In the genomic region with DNA sequence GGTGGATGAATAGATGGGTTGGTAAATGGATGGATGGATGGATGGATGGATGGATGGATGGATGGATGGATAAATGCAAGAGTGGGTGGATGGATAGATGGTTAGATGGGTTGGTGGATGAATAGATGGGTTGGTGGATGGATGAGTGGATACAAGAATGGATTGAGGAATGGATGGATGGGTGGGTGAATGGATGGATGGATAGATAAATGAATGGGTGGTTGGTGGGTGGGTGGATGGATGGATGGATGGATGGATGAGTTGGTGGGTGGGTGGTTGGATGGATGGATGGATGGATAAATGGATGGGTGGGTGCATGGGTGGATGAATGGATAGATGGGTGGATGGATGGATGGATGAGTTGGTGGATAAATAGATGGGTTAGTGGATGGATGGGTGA, we compare ENCODE assay signal across 38 cellular contexts. TPM values are rescaled to one million over a fixed set of nuclear protein-coding genes. Genes with fewer than 3 reads are reported as not detected.
"Had no signal": no experiment of that assay in that cellular context is flagged by ENCODE, and none has a peak within 500 bp of the region (broad histone marks: within the 10 kb centered on the region; RNA-seq: fewer than 3 reads in every experiment).

No MANE protein-coding gene starts in this region.

- H3K27me3 ChIP-seq: brain microvascular endothelial cell, esophagus squamous epithelium had no signal

- H3K4me3 ChIP-seq: esophagus squamous epithelium, gastroesophageal sphincter, heart right ventricle had no signal

- H3K4me3 Mint-ChIP-seq: activated CD4-positive, alpha-beta memory T cell treated with anti-CD3 and anti-CD28 coated beads for 36 hours; activated CD4-positive, alpha-beta T cell treated with anti-CD3 and anti-CD28 coated beads for 36 hours; activated CD4-positive, alpha-beta T cell treated with anti-CD3 and anti-CD28 coated beads, Interleukin-2, amount 10 ng/mL, durations not matched to agents 24 days and 14 days; activated CD8-positive, alpha-beta memory T cell treated with anti-CD3 and anti-CD28 coated beads, Interleukin-2, amount 10 ng/mL, durations not matched to agents 7 days and 5 days; activated CD8-positive, alpha-beta T cell treated with anti-CD3 and anti-CD28 coated beads, Interleukin-2, amount 10 ng/mL, durations not matched to agents 7 days and 5 days; activated naive CD4-positive, alpha-beta T cell treated with anti-CD3 and anti-CD28 coated beads, Interleukin-2, amount 10 ng/mL, durations not matched to agents 7 days and 5 days; activated naive CD8-positive, alpha-beta T cell treated with anti-CD3 and anti-CD28 coated beads, Interleukin-2, amount 10 ng/mL, durations not matched to agents 7 days and 5 days; central memory CD8-positive, alpha-beta T cell; T-cell had no signal

- H3K27ac Mint-ChIP-seq: activated CD4-positive, alpha-beta memory T cell treated with anti-CD3 and anti-CD28 coated beads for 36 hours; activated CD4-positive, alpha-beta T cell treated with anti-CD3 and anti-CD28 coated beads for 36 hours; activated CD4-positive, alpha-beta T cell treated with anti-CD3 and anti-CD28 coated beads, Interleukin-2, amount 10 ng/mL, durations not matched to agents 24 days and 14 days; activated CD8-positive, alpha-beta memory T cell treated with anti-CD3 and anti-CD28 coated beads, Interleukin-2, amount 10 ng/mL, durations not matched to agents 7 days and 5 days; activated CD8-positive, alpha-beta T cell treated with anti-CD3 and anti-CD28 coated beads, Interleukin-2, amount 10 ng/mL, durations not matched to agents 7 days and 5 days; activated naive CD4-positive, alpha-beta T cell treated with anti-CD3 and anti-CD28 coated beads, Interleukin-2, amount 10 ng/mL, durations not matched to agents 7 days and 5 days; activated naive CD8-positive, alpha-beta T cell treated with anti-CD3 and anti-CD28 coated beads, Interleukin-2, amount 10 ng/mL, durations not matched to agents 7 days and 5 days; T-cell had no signal

- H3K4me1 ChIP-seq: esophagus squamous epithelium, gastroesophageal sphincter, heart right ventricle had no signal

- H3K27me3 Mint-ChIP-seq: activated CD4-positive, alpha-beta memory T cell treated with anti-CD3 and anti-CD28 coated beads for 36 hours; activated CD4-positive, alpha-beta T cell treated with anti-CD3 and anti-CD28 coated beads for 36 hours; activated CD8-positive, alpha-beta memory T cell treated with anti-CD3 and anti-CD28 coated beads, Interleukin-2, amount 10 ng/mL, durations not matched to agents 7 days and 5 days; activated naive CD8-positive, alpha-beta T cell treated with anti-CD3 and anti-CD28 coated beads, Interleukin-2, amount 10 ng/mL, durations not matched to agents 7 days and 5 days; central memory CD8-positive, alpha-beta T cell; T-cell had no signal

- H3K36me3 ChIP-seq: brain microvascular endothelial cell, esophagus squamous epithelium, gastroesophageal sphincter, heart right ventricle had no signal

- H3K27ac ChIP-seq: brain microvascular endothelial cell, epithelial cell of prostate, esophagus squamous epithelium, gastroesophageal sphincter, heart right ventricle had no signal

- DNase-seq: activated CD4-positive, alpha-beta memory T cell treated with anti-CD3 and anti-CD28 coated beads for 36 hours; activated CD4-positive, alpha-beta T cell treated with anti-CD3 and anti-CD28 coated beads for 36 hours; activated CD4-positive, CD25-positive, alpha-beta regulatory T cell; activated CD4-positive, CD25-positive, alpha-beta regulatory T cell treated with anti-CD3 and anti-CD28 coated beads, Interleukin-2, amount 50 U/mL, for 72 hours; activated CD8-positive, alpha-beta memory T cell treated with anti-CD3 and anti-CD28 coated beads, Interleukin-2, amount 10 ng/mL, durations not matched to agents 7 days and 5 days; activated CD8-positive, alpha-beta memory T cell treated with anti-CD3 and anti-CD28 coated beads, Interleukin-2, amount 50 U/mL, for 4 hours; activated CD8-positive, alpha-beta T cell treated with anti-CD3 and anti-CD28 coated beads, Interleukin-2, amount 10 ng/mL, durations not matched to agents 7 days and 5 days; activated gamma-delta T cell; activated naive CD4-positive, alpha-beta T cell; activated naive CD4-positive, alpha-beta T cell treated with anti-CD3 and anti-CD28 coated beads, Interleukin-2, amount 10 ng/mL, durations not matched to agents 7 days and 5 days; activated naive CD8-positive, alpha-beta T cell treated with anti-CD3 and anti-CD28 coated beads, Interleukin-2, amount 10 ng/mL, durations not matched to agents 7 days and 5 days; activated T-cell treated with anti-CD3 and anti-CD28 coated beads, Interleukin-2, amount 50 U/mL, for 1 hour; activated T-cell treated with anti-CD3 and anti-CD28 coated beads, Interleukin-2, amount 50 U/mL, for 48 hours; amniotic stem cell; anterior cingulate cortex; brain microvascular endothelial cell; cortex of kidney; dermis blood vessel endothelial cell; effector CD4-positive, alpha-beta T cell; esophagus squamous epithelium; foreskin melanocyte; heart right ventricle; SW 1271; T-cell; T-helper 2 cell had no signal

- H3K36me3 Mint-ChIP-seq: T-cell had no signal

- H3K4me1 Mint-ChIP-seq: activated naive CD8-positive, alpha-beta T cell treated with anti-CD3 and anti-CD28 coated beads, Interleukin-2, amount 10 ng/mL, durations not matched to agents 7 days and 5 days; central memory CD8-positive, alpha-beta T cell had no signal

RNA-seq across cellular contexts. Expression of gene CRLF2, which starts 13.8 kb away (rescaled TPM):
- total RNA-seq: activated CD8-positive, alpha-beta memory T cell treated with anti-CD3 and anti-CD28 coated beads for 36 hours; astrocyte; bronchial epithelial cell; cardiac septum; cerebellum; dermis blood vessel endothelial cell; endothelial cell of umbilical vein; fibroblast of lung; fibroblast of villous mesenchyme; glomerular endothelial cell had no signal
- polyA plus RNA-seq: endothelial cell of umbilical vein, fibroblast of lung had no signal

RNA-seq across cellular contexts. Expression of gene CSF2RA, which starts 42.4 kb away (rescaled TPM):
- total RNA-seq: activated CD8-positive, alpha-beta memory T cell treated with anti-CD3 and anti-CD28 coated beads for 36 hours; activated CD8-positive, alpha-beta memory T cell treated with anti-CD3 and anti-CD28 coated beads, Interleukin-2, amount 10 ng/mL, durations not matched to agents 7 days and 5 days; activated CD8-positive, alpha-beta T cell treated with anti-CD3 and anti-CD28 coated beads, Interleukin-2, amount 10 ng/mL, durations not matched to agents 7 days and 5 days; bronchial epithelial cell; dermis blood vessel endothelial cell; endothelial cell of umbilical vein; fibroblast of lung; fibroblast of villous mesenchyme; glomerular endothelial cell had no signal
- polyA plus RNA-seq: endothelial cell of umbilical vein, fibroblast of lung had no signal
